ENCODE assay signal across 8 cellular contexts in genomic region chr10:12350925-12351324, GRCh38. TPM values are rescaled to one million over a fixed set of nuclear protein-coding genes. Genes with fewer than 3 reads are reported as not detected.
DNase-seq lines count a peak whose midpoint lies in the region; ATAC-seq, FAIRE-seq and TF ChIP-seq lines count a peak whose summit lies in the region.

No MANE protein-coding gene starts in this region.

- peak overlapping the region; percentile 78 for H3K4me2 ChIP-seq in HepG2 (ENCODE audit: low read depth, low read length)

- no peak overlapping the region for H3K9ac ChIP-seq in HepG2 (ENCODE audit: insufficient read depth, low read depth, low read length)

- intact Hi-C loops in activated CD4-positive, alpha-beta T cell treated with anti-CD3 and anti-CD28 coated beads, Interleukin-2, amount 10 ng/mL, durations not matched to agents 24 days and 14 days (cut with micrococcal nuclease), result loop anchor here (1.0 to 5.0 kb wide), 4 partner anchors 15 to 306 kb away; no protein-coding TSS in a partner anchor
- intact Hi-C loops in HepG2 (cut with micrococcal nuclease; ENCODE audit: unreplicated experiment), result no loop called here

- CTCF ChIA-PET in HepG2 (lab: Yijun Ruan, JAX; ENCODE audit: low intra/inter-chr PET ratio, low total read pairs), result no interaction called here

- TF ChIP-seq RAD21 in HepG2 (CRISPR knock-in tag; IDR thresholded peaks at IDR 0.05), result no peak

- TF ChIP-seq POLR2A in HepG2 (IDR thresholded peaks at IDR 0.05; ENCODE audit: insufficient read depth in 1 of 2, low read depth in 2 of 2, low read length in 2 of 2) (no peak), GM18505 (IDR thresholded peaks at IDR 0.05; ENCODE audit: borderline replicate concordance, extremely low read depth, insufficient read depth, insufficient read length) (no peak)

- H3K27me3 Mint-ChIP-seq in activated CD4-positive, alpha-beta T cell treated with anti-CD3 and anti-CD28 coated beads, Interleukin-2, amount 10 ng/mL, durations not matched to agents 24 days and 14 days, result peaks cover 52% of the 10 kb centered on the region
- no peaks in the 10 kb centered on the region for H3K27me3 Mint-ChIP-seq in activated naive CD8-positive, alpha-beta T cell treated with anti-CD3 and anti-CD28 coated beads for 36 hours

- no peaks in the 10 kb centered on the region for H3K9me3 ChIP-seq in HepG2 (ENCODE audit: low read length)
- no peaks in the 10 kb centered on the region for H3K9me3 ChIP-seq in thoracic aorta

- H3K79me2 ChIP-seq in HepG2 (ENCODE audit: insufficient read depth, low read length), result no peaks in the 10 kb centered on the region

- H4K20me1 ChIP-seq in HepG2 (ENCODE audit: insufficient read depth, low read length), result no peaks in the 10 kb centered on the region

- H3K4me1 Mint-ChIP-seq in activated CD4-positive, alpha-beta T cell treated with anti-CD3 and anti-CD28 coated beads, Interleukin-2, amount 10 ng/mL, durations not matched to agents 24 days and 14 days, result peaks cover 29% of the 10 kb centered on the region
- H3K4me1 Mint-ChIP-seq in activated naive CD8-positive, alpha-beta T cell treated with anti-CD3 and anti-CD28 coated beads for 36 hours, result peaks cover 49% of the 10 kb centered on the region

- BruUV-seq in HepG2 (replicated peaks; lab: Mats Ljungman, UMichigan), result no TSS peak

- 19% methylated on average over 9 of the region's 9 CpGs for WGBS in HepG2 (ENCODE audit: low lambda C conversion rate)

- H3K27ac Mint-ChIP-seq in activated CD4-positive, alpha-beta T cell treated with anti-CD3 and anti-CD28 coated beads, Interleukin-2, amount 10 ng/mL, durations not matched to agents 24 days and 14 days, result peak overlapping the region; percentile 93
- H3K27ac Mint-ChIP-seq in activated naive CD8-positive, alpha-beta T cell treated with anti-CD3 and anti-CD28 coated beads for 36 hours, result peak overlapping the region; percentile 95

- no peak for FAIRE-seq in HepG2 (lab: Jason Lieb, UNC)

- H3K27ac ChIP-seq in HepG2 (ENCODE audit: extremely low read length, insufficient read depth, low read length) (no peak overlapping the region), thoracic aorta (peak overlapping the region in 1 of 2 donors; percentile 5)

- POLR2A ChIA-PET in HepG2 (lab: Yijun Ruan, JAX), result no interaction called here

- H3K4me3 Mint-ChIP-seq in activated CD4-positive, alpha-beta T cell treated with anti-CD3 and anti-CD28 coated beads, Interleukin-2, amount 10 ng/mL, durations not matched to agents 24 days and 14 days, result peak overlapping the region; percentile 90
- peak overlapping the region; percentile 95 for H3K4me3 Mint-ChIP-seq in activated naive CD8-positive, alpha-beta T cell treated with anti-CD3 and anti-CD28 coated beads for 36 hours

- DNase-seq in activated CD4-positive, alpha-beta T cell treated with anti-CD3 and anti-CD28 coated beads, Interleukin-2, amount 10 ng/mL, durations not matched to agents 24 days and 14 days, result no peak
- no peak for DNase-seq in activated CD4-positive, alpha-beta T cell treated with anti-CD3 and anti-CD28 coated beads, Interleukin-2, amount 50 U/mL, for 4 hours
- DNase-seq in activated naive CD8-positive, alpha-beta T cell treated with anti-CD3 and anti-CD28 coated beads for 36 hours, result peak; percentile 17
- DNase-seq in HepG2 (ENCODE audit: low spot score), result no peak
- DNase-seq in thoracic aorta (ENCODE audit: low spot score), result no peak
- no peak for DNase-seq in NK-92 treated with Interleukin-12 subunit alpha and Interleukin-12 subunit beta, amount 100 ng/mL, for 24 hours (lab: John Stamatoyannopoulos, UW)
- no peak for DNase-seq in hypothalamus (lab: John Stamatoyannopoulos, UW)

- no peak overlapping the region for H2AFZ ChIP-seq in HepG2 (ENCODE audit: low read length)

- H3K36me3 Mint-ChIP-seq in activated CD4-positive, alpha-beta T cell treated with anti-CD3 and anti-CD28 coated beads, Interleukin-2, amount 10 ng/mL, durations not matched to agents 24 days and 14 days (ENCODE audit: low read depth), result no peaks in the 10 kb centered on the region
- H3K36me3 Mint-ChIP-seq in activated naive CD8-positive, alpha-beta T cell treated with anti-CD3 and anti-CD28 coated beads for 36 hours, result peaks cover 9% of the 10 kb centered on the region

- TF ChIP-seq EP300 in HepG2 (IDR thresholded peaks at IDR 0.05; ENCODE audit: low read depth in 2 of 2, low read length in 2 of 2) (no peak), HepG2 (CRISPR knock-in tag; IDR thresholded peaks at IDR 0.05; ENCODE audit: borderline replicate concordance) (no peak)

- H3K9me3 Mint-ChIP-seq in activated CD4-positive, alpha-beta T cell treated with anti-CD3 and anti-CD28 coated beads, Interleukin-2, amount 10 ng/mL, durations not matched to agents 24 days and 14 days, result no peaks in the 10 kb centered on the region
- H3K9me3 Mint-ChIP-seq in activated naive CD8-positive, alpha-beta T cell treated with anti-CD3 and anti-CD28 coated beads for 36 hours, result no peaks in the 10 kb centered on the region

- H3K36me3 ChIP-seq in HepG2 (replicated peaks in 1 of 2; ENCODE audit: control insufficient read depth in 1 of 2, insufficient read depth in 2 of 2, low read length in 2 of 2) (no peaks in the 10 kb centered on the region), thoracic aorta (no peaks in the 10 kb centered on the region)

- H3K4me3 ChIP-seq in HepG2 (replicated peaks in 1 of 3; ENCODE audit: insufficient read depth in 1 of 3, low read depth in 2 of 3, low read length in 3 of 3) (no peak overlapping the region), thoracic aorta (peak overlapping the region; percentile 96)

- ATAC-seq in HepG2 (no peak), thoracic aorta (ENCODE audit: insufficient number of reproducible peaks, low FRiP score, low read depth) (no peak), GM18505 (IDR thresholded peaks at IDR 0.05; ENCODE audit: unreplicated experiment) (no peak)

- H3K27me3 ChIP-seq in HepG2 (ENCODE audit: control insufficient read depth in 1 of 2, insufficient read depth in 2 of 2, low read length in 2 of 2) (peaks cover 5 to 49% of the 10 kb centered on the region in 2 experiments; a peak in 4 of 5 replicates), thoracic aorta (replicated peaks; ENCODE audit: insufficient read depth) (no peaks in the 10 kb centered on the region)

- peaks cover 20% of the 10 kb centered on the region for H3K4me1 ChIP-seq in HepG2 (ENCODE audit: insufficient read depth, low read length)
- H3K4me1 ChIP-seq in thoracic aorta (ENCODE audit: control insufficient read depth in 1 of 2, low read depth in 2 of 2), result peaks cover 3 to 16% of the 10 kb centered on the region in 2 donors

- in situ Hi-C loops in HepG2 (cut with HindIII; ENCODE audit: extremely low pct_ligation_motif_present, low pct_unique_long_range_greater_than_20kb), result no loop called here

- TF ChIP-seq CTCF in HepG2 (CRISPR knock-in tag; IDR thresholded peaks at IDR 0.05), result no peak
- TF ChIP-seq CTCF in thoracic aorta (IDR thresholded peaks at IDR 0.05), result no peak

TF ChIP-seq in HepG2, 621 proteins besides CTCF, POLR2A, EP300 and RAD21 (continues in another document):
- TF ChIP-seq MAX (IDR thresholded peaks at IDR 0.05) (no peak), HNRNPUL1 (IDR thresholded peaks at IDR 0.05; ENCODE audit: low read depth, low read length) (no peak), CERS6 (CRISPR knock-in tag; IDR thresholded peaks at IDR 0.05) (no peak), GFI1 (CRISPR knock-in tag; IDR thresholded peaks at IDR 0.05; ENCODE audit: borderline replicate concordance) (no peak), HMG20B (CRISPR knock-in tag; conservative IDR thresholded peaks at IDR 0.05) (no peak), CBX1 (IDR thresholded peaks at IDR 0.05; ENCODE audit: low read depth) (no peak)

RNA-seq across cellular contexts. Expression of gene CAMK1D, which starts 1.6 kb away (rescaled TPM):
- 5.6 and 6.6 TPM in 2 replicates for total RNA-seq in activated CD4-positive, alpha-beta T cell treated with anti-CD3 and anti-CD28 coated beads, Interleukin-2, amount 10 ng/mL, durations not matched to agents 24 days and 14 days
- 10 to 100 TPM; 11.9 to 15.4 TPM for total RNA-seq in activated naive CD8-positive, alpha-beta T cell treated with anti-CD3 and anti-CD28 coated beads for 36 hours
- not detected in 2 replicates for total RNA-seq in HepG2 (2016; rRNA removed; fragmentation: Illumina TruSeq; extraction: Trizol)
- not detected in 2 replicates for total RNA-seq in HepG2 (2016; cell fraction: cytosol; rRNA removed; fragmentation: Illumina TruSeq; extraction: Trizol; ENCODE audit: low read depth)
- total RNA-seq in HepG2 (2016; cell fraction: insoluble cytoplasmic fraction; rRNA removed; fragmentation: Illumina TruSeq; extraction: Trizol), result not detected in 2 replicates
- not detected in 2 replicates for total RNA-seq in HepG2 (2016; cell fraction: membrane; rRNA removed; fragmentation: Illumina TruSeq; extraction: Trizol)
- not detected in 2 replicates for total RNA-seq in HepG2 (2016; cell fraction: nucleus; rRNA removed; fragmentation: Illumina TruSeq; extraction: Trizol)
- polyA plus RNA-seq in HepG2 (2011; rRNA removed), result under 0.01 TPM in 1 of 2 replicates, not detected in the other
- polyA plus RNA-seq in HepG2 (2011; cell fraction: cytosol; rRNA removed), result 0.01 TPM in 1 of 2 replicates, not detected in the other
- polyA plus RNA-seq in HepG2 (2011; cell fraction: nucleus; rRNA removed), result 0.07 TPM in 1 of 2 replicates, not detected in the other
- polyA plus RNA-seq in HepG2 (2012), result not detected in 2 replicates
- not detected in 2 replicates for polyA plus RNA-seq in HepG2 (2016; cell fraction: cytosol; fragmentation: Illumina TruSeq; extraction: Trizol; ENCODE audit: low read depth)
- not detected in 2 replicates for polyA plus RNA-seq in HepG2 (2016; cell fraction: insoluble cytoplasmic fraction; fragmentation: Illumina TruSeq; extraction: Trizol; ENCODE audit: low read depth)
- not detected in 2 replicates for polyA plus RNA-seq in HepG2 (2016; cell fraction: membrane; fragmentation: Illumina TruSeq; extraction: Trizol; ENCODE audit: low read depth)
- polyA plus RNA-seq in HepG2 (2016; cell fraction: nucleus; fragmentation: Illumina TruSeq; extraction: Trizol; ENCODE audit: insufficient read depth, low read depth), result not detected in 2 replicates
- polyA minus RNA-seq in HepG2 (2011; rRNA and poly(A)+ RNA removed; ENCODE audit: low replicate concordance), result 5.4 TPM in 1 of 2 replicates, not detected in the other
- 0.09 TPM in 1 of 2 replicates, not detected in the other for polyA minus RNA-seq in HepG2 (2011; cell fraction: cytosol; rRNA and poly(A)+ RNA removed)
- polyA minus RNA-seq in HepG2 (2011; cell fraction: nucleus; rRNA and poly(A)+ RNA removed), result not detected in 2 replicates
- 10 to 100 TPM in 1 of 2 donors, 1 to 10 TPM in 1; 8.7 to 11.2 TPM for total RNA-seq in thoracic aorta
